ENCODE assay signal across 8 cellular contexts in genomic region chr16:57099965-57100364, GRCh38. TPM values are rescaled to one million over a fixed set of nuclear protein-coding genes. Genes with fewer than 3 reads are reported as not detected.
DNase-seq lines count a peak whose midpoint lies in the region; ATAC-seq, FAIRE-seq and TF ChIP-seq lines count a peak whose summit lies in the region.
"Not testable (repeated sequence)": the region's sequence is repeated elsewhere in the genome, so short reads cannot be mapped to it uniquely, and the experiment has no call there.

No MANE protein-coding gene starts in this region.

- dilution Hi-C loops in keratinocyte (cut with MboI; ENCODE audit: extremely low pct_ligation_motif_present, low sequenced_read_pairs), result not testable (repeated sequence)

- H3K36me3 ChIP-seq in BJ (ENCODE audit: control insufficient read depth, insufficient read depth, low read length); HEK293 (ENCODE audit: control insufficient read depth in 2 of 2, insufficient read depth in 1 of 2, low read length in 2 of 2); MG63; RWPE2 (ENCODE audit: low read depth); keratinocyte (ENCODE audit: control insufficient read depth in 2 of 2, extremely low read depth in 1 of 2, insufficient read depth in 2 of 2, low read length in 2 of 2): not testable (repeated sequence)

- not testable (repeated sequence) for H3K27me3 ChIP-seq in BJ (ENCODE audit: control insufficient read depth, insufficient read depth, low read length); MG63; RWPE2 (ENCODE audit: insufficient read depth, poor library complexity, severe bottlenecking); keratinocyte (ENCODE audit: control insufficient read depth, extremely low read depth, insufficient read depth, low read length)

- not testable (repeated sequence) for H3K79me2 ChIP-seq in keratinocyte (ENCODE audit: control insufficient read depth, insufficient read depth, low read length)

- DNase-seq in BJ (ENCODE audit: low read depth) (peak; percentile 17), MG63 (peak; percentile 77), astrocyte of the hippocampus (ENCODE audit: low read depth, low spot score) (peak; percentile 22), epithelial cell of proximal tubule (ENCODE audit: low read depth) (peak; percentile 10)
- not testable (repeated sequence) for DNase-seq in RWPE2 (ENCODE audit: low spot score); keratinocyte (ENCODE audit: low read depth, low spot score); type B pancreatic cell (ENCODE audit: extremely low spot score, unreplicated experiment)

- not testable (repeated sequence) for H4K20me1 ChIP-seq in keratinocyte (ENCODE audit: control insufficient read depth, extremely low read depth, insufficient read depth, low read length)

- 0 out of 3 replicates have a peak, but pooled peaks have one; percentile 22 for ATAC-seq in RWPE2 (ENCODE audit: low read depth)

- not testable (repeated sequence) for H3K4me3 Mint-ChIP-seq in type B pancreatic cell

- not testable (repeated sequence) for H3K36me3 Mint-ChIP-seq in type B pancreatic cell

- peaks cover 22% of the 10 kb centered on the region for H3K4me1 Mint-ChIP-seq in type B pancreatic cell (ENCODE audit: unreplicated experiment)

- peak overlapping the region; percentile 61 for H3K27ac Mint-ChIP-seq in type B pancreatic cell

- H3K27ac ChIP-seq in HEK293 (ENCODE audit: extremely low read depth, low read depth, low read length); RWPE2 (ENCODE audit: poor library complexity, severe bottlenecking); keratinocyte (ENCODE audit: control insufficient read depth, insufficient read depth, low read length): not testable (repeated sequence)

- not testable (repeated sequence) for H3K4me1 ChIP-seq in HEK293 (ENCODE audit: control insufficient read depth, insufficient read depth, low read length); RWPE2 (ENCODE audit: insufficient read depth, poor library complexity, severe bottlenecking); keratinocyte (ENCODE audit: control insufficient read depth, extremely low read depth, insufficient read depth, low read length)

- not testable (repeated sequence) for H3K4me2 ChIP-seq in keratinocyte (ENCODE audit: control insufficient read depth, extremely low read depth, insufficient read depth, low read depth, low read length)

- H3K4me3 ChIP-seq in BJ (ENCODE audit: low read depth, low read length); HEK293 (ENCODE audit: low read depth, low read length); MG63; RWPE2 (ENCODE audit: severe bottlenecking); epithelial cell of proximal tubule (ENCODE audit: low read depth, low read length); keratinocyte (ENCODE audit: control insufficient read depth in 2 of 3, extremely low read depth in 1 of 3, insufficient read depth in 2 of 3, low read depth in 1 of 3, low read length in 3 of 3): not testable (repeated sequence)

- not testable (repeated sequence) for H3K27me3 Mint-ChIP-seq in type B pancreatic cell

- TF ChIP-seq CTCF in BJ (IDR thresholded peaks at IDR 0.05; ENCODE audit: insufficient read depth, low read depth, low read length); HEK293 (tag by site-specific recombination; IDR thresholded peaks at IDR 0.05); RWPE2 (IDR thresholded peaks at IDR 0.05; ENCODE audit: poor library complexity, severe bottlenecking); epithelial cell of proximal tubule (conservative IDR thresholded peaks at IDR 0.05; ENCODE audit: low read depth, low read length); keratinocyte (optimal IDR thresholded peaks at IDR 0.05 in 1 of 3, IDR thresholded peaks at IDR 0.05 in 1 of 3, conservative IDR thresholded peaks at IDR 0.05 in 1 of 3; ENCODE audit: extremely low read depth in 1 of 3, insufficient read depth in 2 of 3, low read length in 3 of 3); type B pancreatic cell (conservative IDR thresholded peaks at IDR 0.05): not testable (repeated sequence)

- FAIRE-seq in keratinocyte (lab: Jason Lieb, UNC), result peak; percentile 26

- H3K9me3 ChIP-seq in HEK293 (ENCODE audit: control insufficient read depth, insufficient read depth, low read depth, low read length); MG63; RWPE2 (ENCODE audit: severe bottlenecking); keratinocyte (ENCODE audit: control insufficient read depth, low read depth, low read length): not testable (repeated sequence)

- not testable (repeated sequence) for H3K9ac ChIP-seq in keratinocyte (ENCODE audit: control insufficient read depth, extremely low read depth, insufficient read depth, low read length)

- H2AFZ ChIP-seq in keratinocyte (ENCODE audit: control insufficient read depth, low read length), result not testable (repeated sequence)

- not testable (repeated sequence) for H3K9me3 Mint-ChIP-seq in type B pancreatic cell

- not testable (repeated sequence) for H3K9me1 ChIP-seq in keratinocyte (ENCODE audit: control insufficient read depth, extremely low read depth, insufficient read depth, low read length)

- POLR2A ChIA-PET in BJ (lab: Charles Lee); HEK293 (lab: Yijun Ruan, JAX): not testable (repeated sequence)

- CTCF ChIA-PET in BJ (lab: Yijun Ruan, JAX), result interaction anchor here (3.8 kb wide), 1 partner anchor 8 kb away, joined by 15 read pairs; the partner anchor contains the start of gene CPNE2
- CTCF ChIA-PET in HEK293 (lab: Yijun Ruan, JAX), result interaction anchor here (0.6 to 5.0 kb wide), 3 partner anchors 8 to 763 kb away, joined by 4 to 24 read pairs (median 13); partner anchors contain the start of gene CPNE2

TF ChIP-seq in HEK293, 187 proteins besides CTCF, POLR2A, EP300 and RAD21:
- TF ChIP-seq KLF9 (tag by site-specific recombination; IDR thresholded peaks at IDR 0.05; ENCODE audit: low read depth), result peak; percentile 65
- peak; percentile 43; the same call in 1 of the 2 replicates for TF ChIP-seq EGR2 (tag by site-specific recombination; IDR thresholded peaks at IDR 0.05; ENCODE audit: low read depth)
- peak; percentile 46; the same call in 1 of the 2 replicates for TF ChIP-seq ZNF664 (tag by site-specific recombination; IDR thresholded peaks at IDR 0.05)
- TF ChIP-seq BCL11A (tag by site-specific recombination; IDR thresholded peaks at IDR 0.05; ENCODE audit: low read depth), result peak; percentile 63; the same call in 1 of the 2 replicates
- TF ChIP-seq ZFHX2 (tag by site-specific recombination; conservative IDR thresholded peaks at IDR 0.05), result peak; percentile 77
- peak; percentile 55 for TF ChIP-seq PRDM1 (tag by site-specific recombination; IDR thresholded peaks at IDR 0.05)
- peak; percentile 73 for TF ChIP-seq SP7 (tag by site-specific recombination; IDR thresholded peaks at IDR 0.05)
- TF ChIP-seq KLF1 (tag by site-specific recombination; IDR thresholded peaks at IDR 0.05), result peak; percentile 56
- TF ChIP-seq SP3 (tag by site-specific recombination; IDR thresholded peaks at IDR 0.05), result 0 out of 2 replicates have a peak, but pooled peaks have one; percentile 23
- TF ChIP-seq ZEB2 (tag by site-specific recombination; IDR thresholded peaks at IDR 0.05), result 0 out of 2 replicates have a peak, but pooled peaks have one; percentile 15

RNA-seq across cellular contexts. Expression of gene CPNE2, which starts 7.6 kb away (rescaled TPM):
- polyA plus RNA-seq in BJ (2011; rRNA removed) (51.0 and 80.6 TPM in 2 replicates), keratinocyte (26.5 to 33.3 TPM (median 29.2 TPM) in 3 replicates)
- polyA minus RNA-seq in BJ (2011; rRNA and poly(A)+ RNA removed), result 28.0 and 46.9 TPM in 2 replicates
- total RNA-seq in MG63 (2014; rRNA removed; shearing (Covaris generic); ENCODE audit: low replicate concordance), result 45.8 and 50.1 TPM in 2 replicates
- total RNA-seq in epithelial cell of proximal tubule (44.9 and 50.2 TPM in 2 replicates), type B pancreatic cell (ENCODE audit: low replicate concordance) (28.8 and 32.0 TPM in 2 replicates)
- 0.76 TPM for polyA plus RNA-seq in keratinocyte (2011; ENCODE audit: low read depth)
- polyA plus RNA-seq in keratinocyte (2011; cell fraction: cytosol; rRNA removed), result 19.1 and 26.7 TPM in 2 replicates
- polyA plus RNA-seq in keratinocyte (2011; cell fraction: nucleus; rRNA removed), result 14.4 and 17.1 TPM in 2 replicates
- polyA plus RNA-seq in keratinocyte (2012; ENCODE audit: low replicate concordance), result 4.7 and 28.2 TPM in 2 replicates
- polyA minus RNA-seq in keratinocyte, result 26.5 to 50.3 TPM (median 34.2 TPM) in 3 replicates
- 18.8 TPM for polyA minus RNA-seq in keratinocyte (2011; cell fraction: cytosol; rRNA and poly(A)+ RNA removed)
- 7.6 and 9.8 TPM in 2 replicates for polyA minus RNA-seq in keratinocyte (2011; cell fraction: nucleus; rRNA and poly(A)+ RNA removed)
